In genomic region chr1:203520315-203520714, GRCh38 we compare ENCODE assay signal across 13 cellular contexts. TPM values are rescaled to one million over a fixed set of nuclear protein-coding genes. Genes with fewer than 3 reads are reported as not detected.
DNase-seq lines count a peak whose midpoint lies in the region; ATAC-seq, FAIRE-seq and TF ChIP-seq lines count a peak whose summit lies in the region.
"Had no signal": no experiment of that assay in that cellular context is flagged by ENCODE, and none has a peak within 500 bp of the region (broad histone marks: within the 10 kb centered on the region; RNA-seq: fewer than 3 reads in every experiment).

No MANE protein-coding gene starts in this region.

- no peak overlapping the region for H3K4me3 Mint-ChIP-seq in endothelial cell (ENCODE audit: unreplicated experiment)

- no peak overlapping the region for H3K4me3 ChIP-seq in astrocyte of the spinal cord (ENCODE audit: low read depth, low read length)
- H3K4me3 ChIP-seq: esophagus squamous epithelium had no signal

- no peaks in the 10 kb centered on the region for H3K9me3 Mint-ChIP-seq in endothelial cell (ENCODE audit: unreplicated experiment)

- TF ChIP-seq CTCF in astrocyte of the spinal cord (IDR thresholded peaks at IDR 0.05; ENCODE audit: low read depth, low read length), result no peak
- TF ChIP-seq CTCF in endothelial cell (IDR thresholded peaks at IDR 0.05; ENCODE audit: unreplicated experiment), result no peak

- H3K36me3 Mint-ChIP-seq in endothelial cell (ENCODE audit: low read depth, unreplicated experiment), result no peaks in the 10 kb centered on the region

- H3K27ac Mint-ChIP-seq in endothelial cell (ENCODE audit: unreplicated experiment), result no peak overlapping the region

- DNase-seq in AG08396 (ENCODE audit: low spot score), result peak; percentile 83
- DNase-seq in HTR-8/SVneo (ENCODE audit: insufficient read length, low spot score), result no peak
- peak; percentile 80 for DNase-seq in astrocyte of the spinal cord (ENCODE audit: low read depth, low spot score)
- DNase-seq in islet precursor cell, result peak; percentile 64
- DNase-seq in activated naive CD4-positive, alpha-beta T cell treated with Interleukin-2 at 50 U/mL for 16 hours, result no peak
- no peak for DNase-seq in endothelial cell (ENCODE audit: low spot score)
- DNase-seq: activated gamma-delta T cell; central memory CD4-positive, alpha-beta T cell; esophagus squamous epithelium; GDM1 had no signal

- in situ Hi-C loops in astrocyte of the spinal cord (cut with HindIII; ENCODE audit: low sequenced_read_pairs), result no loop called here

- H3K27me3 Mint-ChIP-seq in endothelial cell (ENCODE audit: unreplicated experiment), result peaks cover 2% of the 10 kb centered on the region

- peak; percentile 20 for FAIRE-seq in HTR-8/SVneo (lab: Jason Lieb, UNC)

- ATAC-seq in GM21367 (IDR thresholded peaks at IDR 0.05; ENCODE audit: unreplicated experiment) (no peak), GM18870 (IDR thresholded peaks at IDR 0.05; ENCODE audit: unreplicated experiment) (no peak)

- peaks cover 22% of the 10 kb centered on the region for H3K4me1 Mint-ChIP-seq in endothelial cell (ENCODE audit: unreplicated experiment)

RNA-seq across cellular contexts. Expression of gene OPTC, which starts 26.4 kb away (rescaled TPM):
- total RNA-seq in endothelial cell (ENCODE audit: unreplicated experiment), result 0.36 TPM
- total RNA-seq: esophagus squamous epithelium; T-helper 1 cell treated with Interleukin-12 subunit alpha and Interleukin-12 subunit beta and Interleukin-4 antibody, amounts not matched to agents 30 ng/mL and 1 ng/mL, for 36 hours had no signal

RNA-seq across cellular contexts. Expression of gene PRELP, which starts 44.7 kb away (rescaled TPM):
- 0.13 TPM for total RNA-seq in endothelial cell (ENCODE audit: unreplicated experiment)
- total RNA-seq: T-helper 1 cell treated with Interleukin-12 subunit alpha and Interleukin-12 subunit beta and Interleukin-4 antibody, amounts not matched to agents 30 ng/mL and 1 ng/mL, for 36 hours had no signal

Comparison
In these comparisons a context has a peak if more than half of its experiments do, and no peak if none do; other contexts are left out.
1. DNase-seq: peak in AG08396 (single experiment), astrocyte of the spinal cord (single experiment) and islet precursor cell (single experiment); none in HTR-8/SVneo (single experiment), activated naive CD4-positive, alpha-beta T cell treated with Interleukin-2 at 50 U/mL for 16 hours (single experiment) and endothelial cell (single experiment).